ENCODE assay signal across 30 cellular contexts in genomic region chr15:40149339-40149738, GRCh38. TPM values are rescaled to one million over a fixed set of nuclear protein-coding genes. Genes with fewer than 3 reads are reported as not detected.
"Had no signal": no experiment of that assay in that cellular context is flagged by ENCODE, and none has a peak within 500 bp of the region (broad histone marks: within the 10 kb centered on the region; RNA-seq: fewer than 3 reads in every experiment).

No MANE protein-coding gene starts in this region.

- H3K4me1 Mint-ChIP-seq: activated B cell treated with CpG ODN at 0.5 μM for 24 hours; activated CD4-positive, alpha-beta T cell treated with anti-CD3 and anti-CD28 coated beads, Interleukin-2, amount 10 ng/mL, durations not matched to agents 24 days and 14 days; activated naive CD8-positive, alpha-beta T cell treated with anti-CD3 and anti-CD28 coated beads for 36 hours; activated T-helper 17 cell treated with anti-CD3 and anti-CD28 coated beads, Interleukin-2, amount 50 U/mL, for 72 hours; T-cell had no signal

- H3K27ac ChIP-seq: adrenal gland, body of pancreas, brain microvascular endothelial cell, breast epithelium, VCaP had no signal

- H3K27ac Mint-ChIP-seq: activated B cell treated with CpG ODN at 0.5 μM for 24 hours; activated CD4-positive, alpha-beta memory T cell treated with anti-CD3 and anti-CD28 coated beads for 36 hours; activated CD4-positive, alpha-beta T cell treated with anti-CD3 and anti-CD28 coated beads, Interleukin-2, amount 10 ng/mL, durations not matched to agents 24 days and 14 days; activated CD8-positive, alpha-beta T cell treated with anti-CD3 and anti-CD28 coated beads for 36 hours; activated naive CD4-positive, alpha-beta T cell treated with anti-CD3 and anti-CD28 coated beads for 36 hours; activated naive CD4-positive, alpha-beta T cell treated with anti-CD3 and anti-CD28 coated beads, Interleukin-2, amount 50 U/mL, for 72 hours; activated naive CD8-positive, alpha-beta T cell treated with anti-CD3 and anti-CD28 coated beads for 36 hours; activated T-cell treated with anti-CD3 and anti-CD28 coated beads, Interleukin-2, amount 50 U/mL, for 72 hours; activated T-helper 1 cell treated with anti-CD3 and anti-CD28 coated beads, Interleukin-12 subunit alpha, Interleukin-12 subunit beta, Interleukin-2, Interleukin-4 antibody, amounts not matched to agents 30 ng/mL and 10 ng/mL and 1 ng/mL, durations not matched to agents 14 hours and 24 hours and 36 hours; activated T-helper 17 cell treated with anti-CD3 and anti-CD28 coated beads, Interleukin-2, amount 50 U/mL, for 72 hours; T-cell; T-helper 17 cell had no signal

- H3K36me3 Mint-ChIP-seq: activated CD4-positive, alpha-beta memory T cell treated with anti-CD3 and anti-CD28 coated beads for 36 hours; activated naive CD4-positive, alpha-beta T cell treated with anti-CD3 and anti-CD28 coated beads, Interleukin-2, amount 50 U/mL, for 72 hours; activated naive CD8-positive, alpha-beta T cell treated with anti-CD3 and anti-CD28 coated beads for 36 hours; T-cell had no signal

- H3K4me3 Mint-ChIP-seq: activated B cell treated with CpG ODN at 0.5 μM for 24 hours; activated CD4-positive, alpha-beta memory T cell treated with anti-CD3 and anti-CD28 coated beads for 36 hours; activated CD4-positive, alpha-beta T cell treated with anti-CD3 and anti-CD28 coated beads, Interleukin-2, amount 10 ng/mL, durations not matched to agents 24 days and 14 days; activated CD8-positive, alpha-beta T cell treated with anti-CD3 and anti-CD28 coated beads for 36 hours; activated naive CD4-positive, alpha-beta T cell treated with anti-CD3 and anti-CD28 coated beads for 36 hours; activated naive CD8-positive, alpha-beta T cell treated with anti-CD3 and anti-CD28 coated beads for 36 hours; activated T-cell treated with anti-CD3 and anti-CD28 coated beads, Interleukin-2, amount 50 U/mL, for 4 hours; activated T-cell treated with anti-CD3 and anti-CD28 coated beads, Interleukin-2, amount 50 U/mL, for 72 hours; activated T-helper 1 cell treated with anti-CD3 and anti-CD28 coated beads, Interleukin-12 subunit alpha, Interleukin-12 subunit beta, Interleukin-2, Interleukin-4 antibody, amounts not matched to agents 30 ng/mL and 10 ng/mL and 1 ng/mL, durations not matched to agents 14 hours and 24 hours and 36 hours; activated T-helper 17 cell treated with anti-CD3 and anti-CD28 coated beads, Interleukin-2, amount 50 U/mL, for 72 hours; T-cell; T-helper 17 cell had no signal

- H3K27me3 ChIP-seq: adrenal gland, body of pancreas, brain microvascular endothelial cell, breast epithelium had no signal

- ATAC-seq: activated CD8-positive, alpha-beta T cell treated with anti-CD3 and anti-CD28 coated beads for 36 hours; activated naive CD4-positive, alpha-beta T cell treated with anti-CD3 and anti-CD28 coated beads, Interleukin-2, amount 50 U/mL, for 72 hours; activated T-cell treated with anti-CD3 and anti-CD28 coated beads, Interleukin-2, amount 50 U/mL, for 4 hours; activated T-cell treated with anti-CD3 and anti-CD28 coated beads, Interleukin-2, amount 50 U/mL, for 72 hours; activated T-helper 17 cell treated with anti-CD3 and anti-CD28 coated beads, Interleukin-2, amount 50 U/mL, for 72 hours; body of pancreas; T-cell; T-helper 17 cell had no signal

- H3K4me3 ChIP-seq: adrenal gland, body of pancreas, breast epithelium had no signal

- H3K27me3 Mint-ChIP-seq: activated B cell treated with CpG ODN at 0.5 μM for 24 hours; activated CD4-positive, alpha-beta memory T cell treated with anti-CD3 and anti-CD28 coated beads for 36 hours; activated CD8-positive, alpha-beta T cell treated with anti-CD3 and anti-CD28 coated beads for 36 hours; activated naive CD8-positive, alpha-beta T cell treated with anti-CD3 and anti-CD28 coated beads for 36 hours had no signal

- DNase-seq: activated B cell treated with CpG ODN at 0.5 μM for 24 hours; activated CD4-positive, alpha-beta memory T cell treated with anti-CD3 and anti-CD28 coated beads for 36 hours; activated CD4-positive, alpha-beta T cell treated with anti-CD3 and anti-CD28 coated beads for 4 hours; activated CD4-positive, alpha-beta T cell treated with anti-CD3 and anti-CD28 coated beads, Interleukin-2, amount 10 ng/mL, durations not matched to agents 24 days and 14 days; activated CD4-positive, alpha-beta T cell treated with anti-CD3 and anti-CD28 coated beads, Interleukin-2, amount 50 U/mL, for 1 hour; activated CD4-positive, alpha-beta T cell treated with anti-CD3 and anti-CD28 coated beads, Interleukin-2, amount 50 U/mL, for 4 hours; activated CD4-positive, CD25-positive, alpha-beta regulatory T cell treated with anti-CD3 and anti-CD28 coated beads, Interleukin-2, amount 50 U/mL, for 72 hours; activated CD8-positive, alpha-beta T cell treated with anti-CD3 and anti-CD28 coated beads for 36 hours; activated effector memory CD4-positive, alpha-beta T cell treated with anti-CD3 and anti-CD28 coated beads, Interleukin-2, amount 50 U/mL, for 16 hours; activated gamma-delta T cell treated with Interleukin-2 at 50 U/mL for 16 hours; activated naive CD4-positive, alpha-beta T cell; activated naive CD4-positive, alpha-beta T cell treated with anti-CD3 and anti-CD28 coated beads for 36 hours; activated naive CD4-positive, alpha-beta T cell treated with anti-CD3 and anti-CD28 coated beads, Interleukin-2, amount 50 U/mL, for 16 hours; activated naive CD8-positive, alpha-beta T cell treated with anti-CD3 and anti-CD28 coated beads for 36 hours; activated T-cell treated with anti-CD3 and anti-CD28 coated beads for 4 hours; activated T-cell treated with anti-CD3 and anti-CD28 coated beads, Interleukin-2, amount 50 U/mL, for 1 hour; activated T-cell treated with anti-CD3 and anti-CD28 coated beads, Interleukin-2, amount 50 U/mL, for 4 hours; activated T-cell treated with anti-CD3 and anti-CD28 coated beads, Interleukin-2, amount 50 U/mL, for 72 hours; adrenal gland; aorta; body of pancreas; central memory CD4-positive, alpha-beta T cell; T-cell; T-helper 17 cell had no signal

- H3K36me3 ChIP-seq: adrenal gland, brain microvascular endothelial cell, breast epithelium had no signal

- H3K9me3 Mint-ChIP-seq: activated B cell treated with CpG ODN at 0.5 μM for 24 hours; activated CD4-positive, alpha-beta memory T cell treated with anti-CD3 and anti-CD28 coated beads for 36 hours; activated CD4-positive, alpha-beta T cell treated with anti-CD3 and anti-CD28 coated beads, Interleukin-2, amount 10 ng/mL, durations not matched to agents 24 days and 14 days; activated CD8-positive, alpha-beta T cell treated with anti-CD3 and anti-CD28 coated beads for 36 hours; activated naive CD4-positive, alpha-beta T cell treated with anti-CD3 and anti-CD28 coated beads for 36 hours; activated naive CD4-positive, alpha-beta T cell treated with anti-CD3 and anti-CD28 coated beads, Interleukin-2, amount 50 U/mL, for 72 hours; activated naive CD8-positive, alpha-beta T cell treated with anti-CD3 and anti-CD28 coated beads for 36 hours; activated T-cell treated with anti-CD3 and anti-CD28 coated beads, Interleukin-2, amount 50 U/mL, for 4 hours; activated T-helper 1 cell treated with anti-CD3 and anti-CD28 coated beads, Interleukin-12 subunit alpha, Interleukin-12 subunit beta, Interleukin-2, Interleukin-4 antibody, amounts not matched to agents 30 ng/mL and 10 ng/mL and 1 ng/mL, durations not matched to agents 14 hours and 24 hours and 36 hours; T-cell had no signal

- H3K9me3 ChIP-seq: adrenal gland, body of pancreas, breast epithelium had no signal

- H3K4me1 ChIP-seq: adrenal gland, breast epithelium had no signal

RNA-seq across cellular contexts. Expression of gene BUB1B, which starts 11.5 kb away (rescaled TPM):
- total RNA-seq: body of pancreas had no signal
